In genomic region chr7:100099452-100099851, GRCh38 we compare ENCODE assay signal across 8 cellular contexts. TPM values are rescaled to one million over a fixed set of nuclear protein-coding genes. Genes with fewer than 3 reads are reported as not detected.
A peak's percentile ranks its signal among the peaks of the same experiment; 100 is the strongest.
DNase-seq lines count a peak whose midpoint lies in the region; ATAC-seq, FAIRE-seq and TF ChIP-seq lines count a peak whose summit lies in the region.

No MANE protein-coding gene starts in this region.

- peak overlapping the region; percentile 94 for H3K27ac ChIP-seq in RWPE2 (ENCODE audit: poor library complexity, severe bottlenecking)
- H3K27ac ChIP-seq in rectal smooth muscle tissue (ENCODE audit: low read depth, low read length) = no peak overlapping the region

- no peaks in the 10 kb centered on the region for H3K9me3 ChIP-seq in RWPE2 (ENCODE audit: severe bottlenecking)

- no peak for FAIRE-seq in D721Med (lab: Jason Lieb, UNC)

- ATAC-seq in RWPE2 (ENCODE audit: low read depth) (no peak), GM21619 (IDR thresholded peaks at IDR 0.05; ENCODE audit: unreplicated experiment) (no peak), HG02840 (IDR thresholded peaks at IDR 0.05; ENCODE audit: low FRiP score, unreplicated experiment) (no peak)

- DNase-seq in GM12865 (ENCODE audit: low read depth) = no peak
- no peak for DNase-seq in RWPE2 (ENCODE audit: low spot score)
- no peak for DNase-seq in epithelial cell of proximal tubule (ENCODE audit: low read depth)
- DNase-seq in NCI-H510A treated with DMSO at 0.1 percent for 48 hours (lab: John Stamatoyannopoulos, UW) = no peak
- no peak for DNase-seq in D721Med (ENCODE audit: insufficient read length, low spot score)

- no peak overlapping the region for H3K9ac ChIP-seq in rectal smooth muscle tissue (ENCODE audit: low read length)

- H3K36me3 ChIP-seq in RWPE2 (ENCODE audit: low read depth) (peaks cover 57% of the 10 kb centered on the region), rectal smooth muscle tissue (ENCODE audit: control insufficient read depth, insufficient read depth, low read length) (peaks cover 41% of the 10 kb centered on the region)

- TF ChIP-seq CTCF in GM12865 (IDR thresholded peaks at IDR 0.05; ENCODE audit: insufficient read depth, low read depth, low read length, missing control alignments) (no peak), RWPE2 (IDR thresholded peaks at IDR 0.05; ENCODE audit: poor library complexity, severe bottlenecking) (no peak), epithelial cell of proximal tubule (conservative IDR thresholded peaks at IDR 0.05; ENCODE audit: low read depth, low read length) (no peak), D721Med (IDR thresholded peaks at IDR 0.05; ENCODE audit: insufficient read depth, missing control alignments) (no peak)

- H3K27me3 ChIP-seq in RWPE2 (ENCODE audit: insufficient read depth, poor library complexity, severe bottlenecking) (no peaks in the 10 kb centered on the region), rectal smooth muscle tissue (ENCODE audit: control insufficient read depth, insufficient read depth, low read length) (no peaks in the 10 kb centered on the region)

- H3K4me1 ChIP-seq in RWPE2 (ENCODE audit: insufficient read depth, poor library complexity, severe bottlenecking) (peaks cover 4% of the 10 kb centered on the region), rectal smooth muscle tissue (ENCODE audit: control insufficient read depth, insufficient read depth, low read length) (peaks cover 7% of the 10 kb centered on the region)

- H3K4me3 ChIP-seq in GM12865 (ENCODE audit: low read depth, low read length) = peak overlapping the region; percentile 80
- H3K4me3 ChIP-seq in RWPE2 (ENCODE audit: severe bottlenecking) = no peak overlapping the region
- H3K4me3 ChIP-seq in epithelial cell of proximal tubule (ENCODE audit: low read depth, low read length) = peak overlapping the region; percentile 74
- H3K4me3 ChIP-seq in rectal smooth muscle tissue (ENCODE audit: low read length) = peak overlapping the region; percentile 81

RNA-seq across cellular contexts. Expression of gene MCM7, which starts 1.7 kb away (rescaled TPM):
- 188 and 355 TPM in 2 replicates for total RNA-seq in epithelial cell of proximal tubule

RNA-seq across cellular contexts. Expression of gene AP4M1, which starts 2.0 kb away (rescaled TPM):
- 11.5 and 25.2 TPM in 2 replicates for total RNA-seq in epithelial cell of proximal tubule

RNA-seq across cellular contexts. Expression of gene COPS6, which starts 10.7 kb away (rescaled TPM):
- total RNA-seq in epithelial cell of proximal tubule = 39.9 and 73.2 TPM in 2 replicates

RNA-seq across cellular contexts. Expression of gene ZNF3, which starts 17.9 kb away (rescaled TPM):
- total RNA-seq in epithelial cell of proximal tubule = 16.6 and 20.3 TPM in 2 replicates

RNA-seq across cellular contexts. Expression of gene TAF6, which starts 19.7 kb away (rescaled TPM):
- total RNA-seq in epithelial cell of proximal tubule = 62.8 and 73.6 TPM in 2 replicates
